Comparison of ENCODE assay signal across 20 cellular contexts in genomic region chr14:93749081-93749430, GRCh38. TPM values are rescaled to one million over a fixed set of nuclear protein-coding genes. Genes with fewer than 3 reads are reported as not detected.
DNase-seq lines count a peak whose midpoint lies in the region; ATAC-seq and TF ChIP-seq lines count a peak whose summit lies in the region.
"Had no signal": no experiment of that assay in that cellular context is flagged by ENCODE, and none has a peak within 500 bp of the region (broad histone marks: within the 10 kb centered on the region; RNA-seq: fewer than 3 reads in every experiment).

No MANE protein-coding gene starts in this region.

- no peak for TF ChIP-seq CTCF in SK-N-SH (IDR thresholded peaks at IDR 0.05)
- TF ChIP-seq CTCF in stomach (IDR thresholded peaks at IDR 0.05), result no peak

- peak overlapping the region; percentile 92 for H2AK5ac ChIP-seq in mesendoderm (ENCODE audit: low read length)

- H3K9ac ChIP-seq in SK-N-SH, result no peak overlapping the region
- H3K9ac ChIP-seq in mesendoderm (ENCODE audit: low read length), result no peak overlapping the region

- WGBS in SK-N-SH (ENCODE audit: low lambda C conversion rate), result 38% methylated on average over 7 of the region's 8 CpGs
- WGBS in ectodermal cell, 2 experiments, result 81 to 84% methylated on average over 8 of the region's 8 CpGs
- whole genome bisulfite sequencing in mesendoderm (ENCODE audit: extremely low coverage, insufficient coverage, low lambda C conversion rate), result no CpG with 5 or more reads among the region's 8 CpGs
- 84 to 98% (median 94%) methylated on average over 8 of the region's 8 CpGs for WGBS in stomach, 5 donors

- no peak overlapping the region for H2BK15ac ChIP-seq in mesendoderm (replicated peaks; ENCODE audit: low read depth)

- H3K4me3 Mint-ChIP-seq in T-cell, result no peak overlapping the region
- no peak overlapping the region for H3K4me3 Mint-ChIP-seq in naive thymus-derived CD8-positive, alpha-beta T cell
- H3K4me3 Mint-ChIP-seq: CD14-positive monocyte had no signal

- no peaks in the 10 kb centered on the region for H3F3A ChIP-seq in SK-N-SH (replicated peaks; ENCODE audit: insufficient read depth)

- H3K23ac ChIP-seq in mesendoderm (ENCODE audit: low read length), result peak overlapping the region; percentile 24

- no peak overlapping the region for H2BK120ac ChIP-seq in mesendoderm (ENCODE audit: low read depth, low read length)

- CTCF ChIA-PET in SK-N-SH (lab: Yijun Ruan, JAX), result interaction anchor here (0.7 to 4.4 kb wide), 6 partner anchors 11 to 94 kb away, joined by 3 to 15 read pairs (median 10); partner anchors contain the start of gene PRIMA1
- CTCF ChIA-PET in T-cell (lab: Charles Lee), result no interaction called here

- no peaks in the 10 kb centered on the region for H3K9me3 Mint-ChIP-seq in T-cell
- H3K9me3 Mint-ChIP-seq in naive thymus-derived CD8-positive, alpha-beta T cell, result no peaks in the 10 kb centered on the region

- no peaks in the 10 kb centered on the region for H4K20me1 ChIP-seq in SK-N-SH (ENCODE audit: insufficient read depth)

- TF ChIP-seq RAD21 in SK-N-SH (IDR thresholded peaks at IDR 0.05; ENCODE audit: low read length), result no peak

- TF ChIP-seq EP300 in SK-N-SH (IDR thresholded peaks at IDR 0.05; ENCODE audit: borderline replicate concordance in 1 of 2, low read depth in 1 of 2, low read length in 1 of 2) (no peak), stomach (IDR thresholded peaks at IDR 0.05) (no peak)

- H2AFZ ChIP-seq in SK-N-SH (ENCODE audit: low read depth), result no peak overlapping the region

- POLR2A ChIA-PET in SK-N-SH (lab: Yijun Ruan, JAX) (interaction anchor here (0.9 to 2.4 kb wide), 8 partner anchors 10 to 40 kb away, joined by 3 to 16 read pairs (median 4); partner anchors contain the start of gene PRIMA1), T-cell (lab: Charles Lee) (no interaction called here)
- POLR2A ChIA-PET in naive thymus-derived CD8-positive, alpha-beta T cell (lab: Charles Lee), result no interaction called here

- no peak overlapping the region for H4K5ac ChIP-seq in mesendoderm (ENCODE audit: low read length)

- H3K18ac ChIP-seq in mesendoderm (ENCODE audit: low read length), result no peak overlapping the region

- H3K27me3 ChIP-seq in SK-N-SH (ENCODE audit: insufficient read depth) (no peaks in the 10 kb centered on the region), ectodermal cell (ENCODE audit: control insufficient read depth, insufficient read depth, low read length, poor library complexity, severe bottlenecking) (no peaks in the 10 kb centered on the region), mesendoderm (ENCODE audit: insufficient read depth, low read length, poor library complexity) (no peaks in the 10 kb centered on the region), stomach (peaks cover 0 to 21% (median 0%) of the 10 kb centered on the region in 3 donors)

- no peak overlapping the region for H2BK5ac ChIP-seq in mesendoderm (ENCODE audit: low read length)

- no peak; the same call in 2 of the 3 replicates for ATAC-seq in SK-N-SH treated with all-trans-retinoic acid at 6 μM for 48 hours
- no peak for ATAC-seq in T-cell (replicated peaks in 1 of 4)
- no peak for ATAC-seq in naive thymus-derived CD8-positive, alpha-beta T cell

- H3K36me3 ChIP-seq in SK-N-SH (replicated peaks in 1 of 2; ENCODE audit: control insufficient read depth in 1 of 2, insufficient read depth in 2 of 2, low read length in 1 of 2) (no peaks in the 10 kb centered on the region), ectodermal cell (ENCODE audit: control insufficient read depth, insufficient read depth, low read length) (no peaks in the 10 kb centered on the region), mesendoderm (ENCODE audit: control insufficient read depth, insufficient read depth, low read length) (no peaks in the 10 kb centered on the region), stomach (no peaks in the 10 kb centered on the region)

- peak overlapping the region; percentile 67 for H3K56ac ChIP-seq in mesendoderm (ENCODE audit: low read length)

- H3K9me2 ChIP-seq in SK-N-SH, result no peaks in the 10 kb centered on the region

- no peak overlapping the region for H3K27ac Mint-ChIP-seq in T-cell
- no peak overlapping the region for H3K27ac Mint-ChIP-seq in naive thymus-derived CD8-positive, alpha-beta T cell

- intact Hi-C loops in stomach (cut with DNase I; ENCODE audit: low total_unique reads), result no loop called here

- H3K4me1 Mint-ChIP-seq in T-cell, result no peaks in the 10 kb centered on the region
- H3K4me1 Mint-ChIP-seq in naive thymus-derived CD8-positive, alpha-beta T cell, result peaks cover 0 to 4% (median 0%) of the 10 kb centered on the region in 4 donors
- H3K4me1 Mint-ChIP-seq: CD14-positive monocyte had no signal

- DNase-seq in SK-N-SH, result no peak
- no peak for DNase-seq in mesendoderm
- DNase-seq in stomach, result no peak
- DNase-seq in cerebellar cortex (ENCODE audit: low spot score), result no peak
- DNase-seq in T-cell, result no peak
- no peak for DNase-seq in naive thymus-derived CD8-positive, alpha-beta T cell
- DNase-seq: AML-193, DMS79 treated with DMSO at 0.1 percent for 48 hours, KBM-7, NCI-H1105 treated with DMSO at 0.1 percent for 48 hours, NCI-H1694, NCI-H2107, NCI-H2227 treated with DMSO at 0.1 percent for 48 hours, NCI-H524, NCI-H82 had no signal

- no peak overlapping the region for H3K4me2 ChIP-seq in SK-N-SH
- H3K4me2 ChIP-seq in mesendoderm (ENCODE audit: low read length), result no peak overlapping the region

- no peak overlapping the region for H3K4ac ChIP-seq in mesendoderm (ENCODE audit: low read depth, low read length)

- H3K79me1 ChIP-seq in mesendoderm (ENCODE audit: low read length), result no peaks in the 10 kb centered on the region

- H3K27ac ChIP-seq in SK-N-SH (ENCODE audit: low read depth in 2 of 2, low read length in 1 of 2) (peak overlapping the region in 1 of 2 experiments; percentile 99; a peak in 2 of 4 replicates), ectodermal cell (ENCODE audit: insufficient read depth, low read depth, low read length, poor library complexity, severe bottlenecking) (peak overlapping the region; percentile 22), mesendoderm (ENCODE audit: low read depth, low read length) (no peak overlapping the region), stomach (peak overlapping the region in 4 of 5 donors; percentile 5 to 64 (median 28))
- H3K27ac ChIP-seq: 22Rv1 had no signal

- TF ChIP-seq POLR2A in stomach (IDR thresholded peaks at IDR 0.05), result no peak

- H4K8ac ChIP-seq in mesendoderm (ENCODE audit: low read depth, low read length), result no peak overlapping the region

- H3K9me3 ChIP-seq in SK-N-SH, result no peaks in the 10 kb centered on the region
- H3K9me3 ChIP-seq in ectodermal cell (ENCODE audit: control insufficient read depth, low read length), result no peaks in the 10 kb centered on the region
- no peaks in the 10 kb centered on the region for H3K9me3 ChIP-seq in stomach

- H3K79me2 ChIP-seq in SK-N-SH (ENCODE audit: insufficient read depth), result no peaks in the 10 kb centered on the region
- H3K79me2 ChIP-seq in mesendoderm (ENCODE audit: control insufficient read depth, insufficient read depth, low read length), result no peaks in the 10 kb centered on the region

- no peak overlapping the region for H3K4me3 ChIP-seq in SK-N-SH (ENCODE audit: low read depth in 2 of 2, low read length in 1 of 2)
- no peak overlapping the region for H3K4me3 ChIP-seq in ectodermal cell (ENCODE audit: insufficient read depth, low read depth, low read length)
- H3K4me3 ChIP-seq in mesendoderm (ENCODE audit: low read length), result no peak overlapping the region
- no peak overlapping the region for H3K4me3 ChIP-seq in stomach

- H3K4me1 ChIP-seq in SK-N-SH (ENCODE audit: control insufficient read depth in 1 of 2, insufficient read depth in 2 of 2, low read depth in 1 of 2, low read length in 1 of 2) (peaks cover 0 to 85% of the 10 kb centered on the region in 2 experiments; a peak in 1 of 4 replicates), ectodermal cell (ENCODE audit: control insufficient read depth, insufficient read depth, low read length) (peaks cover 37% of the 10 kb centered on the region), mesendoderm (ENCODE audit: control insufficient read depth, low read depth, low read length) (peaks cover 23% of the 10 kb centered on the region), stomach (peaks cover 7 to 40% (median 8%) of the 10 kb centered on the region in 4 donors)

- no peaks in the 10 kb centered on the region for H3K36me3 Mint-ChIP-seq in T-cell
- no peaks in the 10 kb centered on the region for H3K36me3 Mint-ChIP-seq in naive thymus-derived CD8-positive, alpha-beta T cell
- H3K36me3 Mint-ChIP-seq: CD14-positive monocyte had no signal

- H3K27me3 Mint-ChIP-seq in T-cell, result peaks cover 0 to 5% of the 10 kb centered on the region in 2 donors
- peaks cover 0 to 14% (median 5%) of the 10 kb centered on the region in 5 donors for H3K27me3 Mint-ChIP-seq in naive thymus-derived CD8-positive, alpha-beta T cell

TF ChIP-seq in SK-N-SH, 30 proteins besides CTCF, POLR2A, EP300 and RAD21 (continues in another document):
- peak; percentile 25; the same call in 1 of the 2 replicates for TF ChIP-seq NRF1 (IDR thresholded peaks at IDR 0.05; ENCODE audit: low read depth, low read length)
- TF ChIP-seq FOSL2 (IDR thresholded peaks at IDR 0.05; ENCODE audit: borderline replicate concordance, low read depth), result no peak

TF ChIP-seq in SK-N-SH treated with all-trans-retinoic acid at 6 μM for 48 hours, 23 proteins besides CTCF, POLR2A, EP300 and RAD21 (continues in another document):
- TF ChIP-seq PPARA (CRISPR knock-in tag; IDR thresholded peaks at IDR 0.05; ENCODE audit: borderline replicate concordance), result no peak
- TF ChIP-seq, protein P1, sequence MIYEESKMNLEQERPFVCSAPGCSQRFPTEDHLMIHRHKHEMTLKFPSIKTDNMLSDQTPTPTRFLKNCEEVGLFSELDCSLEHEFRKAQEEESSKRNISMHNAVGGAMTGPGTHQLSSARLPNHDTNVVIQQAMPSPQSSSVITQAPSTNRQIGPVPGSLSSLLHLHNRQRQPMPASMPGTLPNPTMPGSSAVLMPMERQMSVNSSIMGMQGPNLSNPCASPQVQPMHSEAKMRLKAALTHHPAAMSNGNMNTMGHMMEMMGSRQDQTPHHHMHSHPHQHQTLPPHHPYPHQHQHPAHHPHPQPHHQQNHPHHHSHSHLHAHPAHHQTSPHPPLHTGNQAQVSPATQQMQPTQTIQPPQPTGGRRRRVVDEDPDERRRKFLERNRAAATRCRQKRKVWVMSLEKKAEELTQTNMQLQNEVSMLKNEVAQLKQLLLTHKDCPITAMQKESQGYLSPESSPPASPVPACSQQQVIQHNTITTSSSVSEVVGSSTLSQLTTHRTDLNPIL (CRISPR knock-in tag; IDR thresholded peaks at IDR 0.05; ENCODE audit: low read depth), result no peak
- TF ChIP-seq SNAI2 (CRISPR knock-in tag; IDR thresholded peaks at IDR 0.05), result no peak
- no peak for TF ChIP-seq ZNF70 (CRISPR knock-in tag; IDR thresholded peaks at IDR 0.05)

RNA-seq across cellular contexts. Expression of gene PRIMA1, which starts 39.2 kb away (rescaled TPM):
- polyA plus RNA-seq in SK-N-SH (2012; rRNA removed) (0.18 and 0.24 TPM in 2 replicates), stomach (1 to 10 TPM; 3.8 to 9.9 (median 5.0) TPM)
- polyA plus RNA-seq in SK-N-SH (2012; cell fraction: cytosol; rRNA removed), result 0.23 and 0.49 TPM in 2 replicates
- 0.15 and 0.56 TPM in 2 replicates for polyA plus RNA-seq in SK-N-SH (2012; cell fraction: nucleus; rRNA removed)
- polyA plus RNA-seq in ectodermal cell (2013, experiment 1 of 4), result 7.9 TPM
- polyA plus RNA-seq in ectodermal cell (2013, experiment 2 of 4), result 8.4 TPM
- 5.9 TPM for polyA plus RNA-seq in ectodermal cell (2013, experiment 3 of 4)
- polyA plus RNA-seq in ectodermal cell (2013, experiment 4 of 4), result 7.1 TPM
- polyA plus RNA-seq in mesendoderm (2013, experiment 1 of 2), result 3.5 TPM
- 3.5 TPM for polyA plus RNA-seq in mesendoderm (2013, experiment 2 of 2)
- total RNA-seq in stomach (1 to 10 TPM; 1.2 to 9.8 (median 4.8) TPM), T-cell (not detected)
- total RNA-seq in naive thymus-derived CD8-positive, alpha-beta T cell, result not detected
- polyA plus RNA-seq in naive thymus-derived CD8-positive, alpha-beta T cell, result not detected
- total RNA-seq: G401 had no signal
- polyA plus RNA-seq: CD14-positive monocyte had no signal
